ENCODE assay signal across 2 cellular contexts in genomic region chr6:30452736-30453507, GRCh38.
TF ChIP-seq lines count a peak whose summit lies in the region.

No MANE protein-coding gene starts in this region.

TF ChIP-seq in SK-N-SH, 30 proteins besides CTCF, POLR2A, EP300 and RAD21:
- TF ChIP-seq IRF3 (IDR thresholded peaks at IDR 0.05; ENCODE audit: low read depth, low read length), result no peak
- TF ChIP-seq YY1 (IDR thresholded peaks at IDR 0.05; ENCODE audit: low read depth), result no peak
- TF ChIP-seq USF1 (IDR thresholded peaks at IDR 0.05; ENCODE audit: borderline replicate concordance, low read depth), result no peak
- no peak for TF ChIP-seq CHD2 (IDR thresholded peaks at IDR 0.05; ENCODE audit: low read length, partially characterized antibody)
- TF ChIP-seq NFIC (IDR thresholded peaks at IDR 0.05; ENCODE audit: borderline replicate concordance), result no peak
- no peak for TF ChIP-seq MXI1 (IDR thresholded peaks at IDR 0.05; ENCODE audit: low read depth, low read length)
- no peak for TF ChIP-seq EZH2phosphoT487 (IDR thresholded peaks at IDR 0.05; ENCODE audit: borderline replicate concordance, low read depth)
- no peak for TF ChIP-seq TCF12 (IDR thresholded peaks at IDR 0.05)
- no peak for TF ChIP-seq RCOR1 (IDR thresholded peaks at IDR 0.05; ENCODE audit: low read length)
- no peak for TF ChIP-seq TAF1 (IDR thresholded peaks at IDR 0.05; ENCODE audit: borderline replicate concordance, low read depth, low read length)
- TF ChIP-seq FOSL2 (IDR thresholded peaks at IDR 0.05; ENCODE audit: borderline replicate concordance, low read depth), result no peak
- TF ChIP-seq USF2 (IDR thresholded peaks at IDR 0.05; ENCODE audit: borderline replicate concordance, low read depth, low read length), result no peak
- no peak for TF ChIP-seq POLR2AphosphoS5 (IDR thresholded peaks at IDR 0.05; ENCODE audit: low read depth, low read length)
TF ChIP-seq in SK-N-SH: peak in this region for 0.

TF ChIP-seq in SK-N-SH treated with all-trans-retinoic acid at 6 μM for 48 hours, 23 proteins besides CTCF, POLR2A, EP300 and RAD21 (continued from another document):
- TF ChIP-seq PATZ1 (CRISPR knock-in tag; IDR thresholded peaks at IDR 0.05; ENCODE audit: borderline replicate concordance), result no peak
- no peak for TF ChIP-seq POU6F1 (CRISPR knock-in tag; IDR thresholded peaks at IDR 0.05; ENCODE audit: borderline replicate concordance, low read depth)
- no peak for TF ChIP-seq ARNTL (CRISPR knock-in tag; IDR thresholded peaks at IDR 0.05; ENCODE audit: borderline replicate concordance, low read depth)
- no peak for TF ChIP-seq BACH2 (CRISPR knock-in tag; IDR thresholded peaks at IDR 0.05; ENCODE audit: borderline replicate concordance)
- no peak for TF ChIP-seq ISL1 (CRISPR knock-in tag; IDR thresholded peaks at IDR 0.05)
- no peak for TF ChIP-seq ZNF565 (CRISPR knock-in tag; conservative IDR thresholded peaks at IDR 0.05; ENCODE audit: low read depth)
- no peak for TF ChIP-seq PPARA (CRISPR knock-in tag; IDR thresholded peaks at IDR 0.05; ENCODE audit: borderline replicate concordance)
- no peak for TF ChIP-seq ZNF70 (CRISPR knock-in tag; IDR thresholded peaks at IDR 0.05)
- no peak for TF ChIP-seq CSDC2 (CRISPR knock-in tag; IDR thresholded peaks at IDR 0.05)
- TF ChIP-seq ZNF8 (CRISPR knock-in tag; IDR thresholded peaks at IDR 0.05), result no peak
- TF ChIP-seq CSRNP3 (CRISPR knock-in tag; IDR thresholded peaks at IDR 0.05), result no peak
TF ChIP-seq in SK-N-SH treated with all-trans-retinoic acid at 6 μM for 48 hours: peak in this region for 0.
